Comparison of ENCODE assay signal across 16 cellular contexts in the genomic region with DNA sequence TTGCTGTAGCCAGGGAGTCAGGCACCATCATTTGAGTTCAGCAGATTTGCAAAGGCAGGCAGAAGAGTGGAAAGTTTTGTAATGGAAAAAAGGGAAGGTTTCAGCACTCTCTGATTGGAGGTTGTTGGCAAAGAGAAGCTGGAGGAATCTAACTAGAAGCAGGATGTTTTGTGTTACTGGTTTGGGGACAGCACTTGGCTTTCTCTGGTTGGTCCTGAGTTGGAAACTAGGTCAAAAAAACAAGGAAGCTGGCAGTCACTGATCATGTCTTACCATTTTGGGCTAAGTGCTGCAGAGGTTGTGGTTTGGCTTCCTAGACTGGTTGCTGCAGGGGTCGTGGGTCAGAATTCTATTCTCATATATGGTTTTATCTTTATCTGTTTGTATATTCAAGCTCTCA.
A peak's percentile ranks its signal among the peaks of the same experiment; 100 is the strongest.
DNase-seq lines count a peak whose midpoint lies in the region; ATAC-seq and TF ChIP-seq lines count a peak whose summit lies in the region.
"Had no signal": no experiment of that assay in that cellular context is flagged by ENCODE, and none has a peak within 500 bp of the region (broad histone marks: within the 10 kb centered on the region; RNA-seq: fewer than 3 reads in every experiment).

No MANE protein-coding gene starts in this region.

- no peak overlapping the region for H3K4me3 Mint-ChIP-seq in activated CD4-positive, alpha-beta memory T cell treated with anti-CD3 and anti-CD28 coated beads, Interleukin-2, amount 10 ng/mL, durations not matched to agents 7 days and 5 days

- TF ChIP-seq POLR2A in transverse colon (IDR thresholded peaks at IDR 0.05) = no peak

- TF ChIP-seq EP300 in transverse colon (IDR thresholded peaks at IDR 0.05; ENCODE audit: low read depth) = no peak

- H3K9me3 Mint-ChIP-seq in activated CD4-positive, alpha-beta memory T cell treated with anti-CD3 and anti-CD28 coated beads, Interleukin-2, amount 10 ng/mL, durations not matched to agents 7 days and 5 days = no peaks in the 10 kb centered on the region

- in situ Hi-C loops in transverse colon (cut with MboI; ENCODE audit: low pct_ligation_motif_present in 1 of 4, low pct_unique_long_range_greater_than_20kb in 1 of 4, low sequenced_read_pairs in 3 of 4) = no loop called here

- intact Hi-C loops in lower lobe of right lung (cut with DNase I) = no loop called here
- intact Hi-C loops in transverse colon (cut with DNase I; ENCODE audit: low total_unique reads) = no loop called here

- no peaks in the 10 kb centered on the region for H3K9me3 ChIP-seq in MG63
- no peaks in the 10 kb centered on the region for H3K9me3 ChIP-seq in lower lobe of right lung
- no peaks in the 10 kb centered on the region for H3K9me3 ChIP-seq in transverse colon
- H3K9me3 ChIP-seq: Peyer's patch had no signal

- POLR2A ChIA-PET in activated CD4-positive, alpha-beta memory T cell treated with anti-CD3 and anti-CD28 coated beads, Interleukin-2, amount 10 ng/mL, durations not matched to agents 7 days and 5 days (lab: Charles Lee) = no interaction called here

- H3K27ac Mint-ChIP-seq in activated CD4-positive, alpha-beta memory T cell treated with anti-CD3 and anti-CD28 coated beads, Interleukin-2, amount 10 ng/mL, durations not matched to agents 7 days and 5 days = no peak overlapping the region

- H3K36me3 ChIP-seq in MG63 (no peaks in the 10 kb centered on the region), lower lobe of right lung (no peaks in the 10 kb centered on the region), transverse colon (no peaks in the 10 kb centered on the region)
- H3K36me3 ChIP-seq: Peyer's patch had no signal

- H3K4me3 ChIP-seq in MG63 (no peak overlapping the region), coronary artery (no peak overlapping the region), lower lobe of right lung (no peak overlapping the region), transverse colon (no peak overlapping the region)
- H3K4me3 ChIP-seq: Peyer's patch had no signal

- H3K27ac ChIP-seq in coronary artery (peak overlapping the region; percentile 70 to 83), lower lobe of right lung (peak overlapping the region; percentile 76), transverse colon (peak overlapping the region in 3 of 4 donors; percentile 34 to 47 (median 46))

- DNase-seq in MG63 (peak; percentile 46), coronary artery (ENCODE audit: low spot score) (no peak), lower lobe of right lung (no peak), transverse colon (no peak), C1 segment of cervical spinal cord (lab: John Stamatoyannopoulos, UW) (no peak), GDM1 (lab: John Stamatoyannopoulos, UW) (no peak)
- no peak for DNase-seq in activated CD4-positive, alpha-beta memory T cell treated with anti-CD3 and anti-CD28 coated beads, Interleukin-2, amount 10 ng/mL, durations not matched to agents 7 days and 5 days
- DNase-seq: activated CD4-positive, alpha-beta T cell treated with anti-CD3 and anti-CD28 coated beads, Interleukin-2, amount 50 U/mL, for 48 hours; Calu3; dermis blood vessel endothelial cell; mammary epithelial cell; NCI-H1092; NCI-H510A treated with DMSO at 0.1 percent for 48 hours; Peyer's patch; stimulated activated CD4-positive, alpha-beta T cell treated with anti-CD3 and anti-CD28 coated beads, Interleukin-4, amount 100 ng/mL, for 1 hour; T1000 had no signal

- WGBS in transverse colon (ENCODE audit: low coverage in 1 of 2), 2 donors = 32% methylated on average over 1 of the region's 1 CpG; no CpG with 5 or more reads in 1 of the 2 donors

- H3K36me3 Mint-ChIP-seq in activated CD4-positive, alpha-beta memory T cell treated with anti-CD3 and anti-CD28 coated beads, Interleukin-2, amount 10 ng/mL, durations not matched to agents 7 days and 5 days (ENCODE audit: low read depth) = no peaks in the 10 kb centered on the region

- CTCF ChIA-PET in activated CD4-positive, alpha-beta memory T cell treated with anti-CD3 and anti-CD28 coated beads, Interleukin-2, amount 10 ng/mL, durations not matched to agents 7 days and 5 days (lab: Charles Lee) = no interaction called here

- peaks cover 1% of the 10 kb centered on the region for H3K4me1 Mint-ChIP-seq in activated CD4-positive, alpha-beta memory T cell treated with anti-CD3 and anti-CD28 coated beads, Interleukin-2, amount 10 ng/mL, durations not matched to agents 7 days and 5 days

- ATAC-seq in lower lobe of right lung = peak in 1 of 2 donors; percentile 53

- TF ChIP-seq CTCF in coronary artery (IDR thresholded peaks at IDR 0.05) = no peak
- no peak for TF ChIP-seq CTCF in lower lobe of right lung (IDR thresholded peaks at IDR 0.05)
- no peak for TF ChIP-seq CTCF in transverse colon (IDR thresholded peaks at IDR 0.05)

- H3K4me1 ChIP-seq in lower lobe of right lung (peaks cover 6% of the 10 kb centered on the region), transverse colon (peaks cover 0 to 3% (median 0%) of the 10 kb centered on the region in 4 donors)
- H3K4me1 ChIP-seq: Peyer's patch had no signal

- H3K27me3 ChIP-seq in MG63 = no peaks in the 10 kb centered on the region
- no peaks in the 10 kb centered on the region for H3K27me3 ChIP-seq in lower lobe of right lung (ENCODE audit: low read depth)
- H3K27me3 ChIP-seq in transverse colon = no peaks in the 10 kb centered on the region
- H3K27me3 ChIP-seq: Peyer's patch had no signal

- no peaks in the 10 kb centered on the region for H3K27me3 Mint-ChIP-seq in activated CD4-positive, alpha-beta memory T cell treated with anti-CD3 and anti-CD28 coated beads, Interleukin-2, amount 10 ng/mL, durations not matched to agents 7 days and 5 days
